8 cellular contexts compared by ENCODE assay signal in the genomic region with DNA sequence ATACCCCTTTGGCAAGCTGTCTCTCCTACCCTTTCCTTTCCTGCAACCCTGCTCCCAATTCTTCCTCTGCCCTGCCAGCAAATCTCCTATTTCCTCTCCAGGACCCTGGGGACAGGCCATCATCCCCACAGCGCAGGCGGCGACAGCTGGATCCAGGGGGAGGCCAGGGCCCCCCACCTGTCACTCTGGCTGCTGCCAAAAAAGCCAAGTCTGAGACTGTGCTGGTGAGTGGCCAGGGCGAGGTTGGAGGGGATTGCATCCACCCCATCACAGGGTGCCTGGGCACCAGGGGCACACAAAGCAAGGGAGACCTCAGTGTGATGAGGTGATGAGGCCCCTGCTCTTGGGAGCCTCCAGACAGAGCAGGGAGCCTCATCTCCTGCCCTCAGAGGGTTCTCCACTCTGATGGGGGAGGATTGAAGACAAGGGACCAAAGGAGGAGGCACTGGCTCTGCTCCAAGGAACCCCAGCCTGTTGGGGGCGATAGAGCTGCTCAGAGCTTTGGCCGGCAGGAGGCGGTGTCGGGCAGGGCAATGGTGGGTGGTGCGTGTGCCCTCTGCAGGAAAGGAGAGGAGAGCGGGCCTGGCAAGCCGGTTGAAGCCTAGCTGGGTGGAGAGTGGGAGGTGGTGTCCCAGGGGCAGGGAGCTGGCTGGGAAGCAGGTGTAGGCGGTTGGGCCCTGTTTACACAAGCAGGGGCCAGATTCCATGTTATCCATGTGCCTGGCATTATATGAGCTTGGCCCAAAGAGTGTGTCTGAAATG. TPM values are rescaled to one million over a fixed set of nuclear protein-coding genes. Genes with fewer than 3 reads are reported as not detected.
DNase-seq lines count a peak whose midpoint lies in the region; ATAC-seq lines count a peak whose summit lies in the region.

No MANE protein-coding gene starts in this region.

- H3K27ac ChIP-seq in caudate nucleus (ENCODE audit: low read depth, low read length): no peak overlapping the region

- DNase-seq in D341Med (ENCODE audit: low spot score) (peak; percentile 91), Kasumi-1 (lab: John Stamatoyannopoulos, UW) (peak; percentile 72 to 79), amniotic epithelial cell (ENCODE audit: low read depth) (peak; percentile 59), left colon (peak; percentile 86 to 87), EL (no peak), caudate nucleus (lab: John Stamatoyannopoulos, UW) (no peak), DMS114 treated with DMSO at 0.1 percent for 48 hours (lab: John Stamatoyannopoulos, UW; ENCODE audit: unreplicated experiment) (no peak)

- intact Hi-C loops in left colon (cut with DNase I, micrococcal nuclease): no loop called here

- ATAC-seq in left colon: peak; percentile 93
- no peak for ATAC-seq in HG03432 (IDR thresholded peaks at IDR 0.05; ENCODE audit: unreplicated experiment)

RNA-seq across cellular contexts. Expression of gene PDK2, which starts 15.6 kb away (rescaled TPM):
- total RNA-seq in left colon: 10 to 100 TPM; 59.5 to 71.4 TPM

RNA-seq across cellular contexts. Expression of gene ITGA3, which starts 23.6 kb away (rescaled TPM):
- 100 to 1,000 TPM; 130 to 170 TPM for total RNA-seq in left colon

RNA-seq across cellular contexts. Expression of gene SAMD14, which starts 50.4 kb away (rescaled TPM):
- under 1 TPM; 0.70 to 0.92 TPM for total RNA-seq in left colon

Comparison
In these comparisons a context has a peak if more than half of its experiments do, and no peak if none do; other contexts are left out.
1. DNase-seq: peak in D341Med (single experiment), Kasumi-1 (2 of 2), amniotic epithelial cell (single experiment) and left colon (2 of 2); none in EL (single experiment), caudate nucleus (0 of 61) and DMS114 treated with DMSO at 0.1 percent for 48 hours (single experiment).